In genomic region chr6:84756466-84756865, GRCh38 we compare ENCODE assay signal across 28 cellular contexts. TPM values are rescaled to one million over a fixed set of nuclear protein-coding genes. Genes with fewer than 3 reads are reported as not detected.
"Had no signal": no experiment of that assay in that cellular context is flagged by ENCODE, and none has a peak within 500 bp of the region (broad histone marks: within the 10 kb centered on the region; RNA-seq: fewer than 3 reads in every experiment).

No MANE protein-coding gene starts in this region.

- H3K9ac ChIP-seq: neural progenitor cell had no signal

- H3K9me3 Mint-ChIP-seq: activated naive CD4-positive, alpha-beta T cell treated with anti-CD3 and anti-CD28 coated beads, Interleukin-2, amount 50 U/mL, for 72 hours; activated T-cell treated with anti-CD3 and anti-CD28 coated beads, Interleukin-2, amount 50 U/mL, for 24 hours; activated T-helper 17 cell treated with anti-CD3 and anti-CD28 coated beads, Interleukin-2, amount 50 U/mL, for 72 hours; endodermal cell; mesothelial cell of epicardium; naive thymus-derived CD8-positive, alpha-beta T cell; neural progenitor cell; WTC11 had no signal

- H3K4me1 Mint-ChIP-seq: activated CD4-positive, alpha-beta T cell treated with anti-CD3 and anti-CD28 coated beads for 36 hours; activated T-helper 17 cell treated with anti-CD3 and anti-CD28 coated beads, Interleukin-2, amount 50 U/mL, for 72 hours; endodermal cell; mesothelial cell of epicardium; naive thymus-derived CD8-positive, alpha-beta T cell; neural progenitor cell; WTC11 had no signal

- H3K27ac Mint-ChIP-seq: activated CD4-positive, alpha-beta T cell treated with anti-CD3 and anti-CD28 coated beads for 36 hours; activated naive CD4-positive, alpha-beta T cell treated with anti-CD3 and anti-CD28 coated beads, Interleukin-2, amount 50 U/mL, for 72 hours; activated T-cell treated with anti-CD3 and anti-CD28 coated beads, Interleukin-2, amount 50 U/mL, for 24 hours; activated T-helper 17 cell treated with anti-CD3 and anti-CD28 coated beads, Interleukin-2, amount 50 U/mL, for 72 hours; endodermal cell; mesothelial cell of epicardium; naive thymus-derived CD8-positive, alpha-beta T cell; neural progenitor cell; progenitor cell of endocrine pancreas; WTC11 had no signal

- ATAC-seq: activated CD4-positive, alpha-beta T cell treated with anti-CD3 and anti-CD28 coated beads for 36 hours; activated naive CD4-positive, alpha-beta T cell treated with anti-CD3 and anti-CD28 coated beads, Interleukin-2, amount 50 U/mL, for 72 hours; activated T-helper 17 cell treated with anti-CD3 and anti-CD28 coated beads, Interleukin-2, amount 50 U/mL, for 72 hours; heart right ventricle; left colon; lower lobe of right lung; naive thymus-derived CD8-positive, alpha-beta T cell; stimulated activated naive CD8-positive, alpha-beta T cell treated with anti-CD3 and anti-CD28 coated beads, Interleukin-15, Interleukin-2, amounts not matched to agents 100 U/mL and 50 U/mL, for 24 hours; WTC11 had no signal

- H3K9me3 ChIP-seq: heart right ventricle, lower lobe of right lung, tibial nerve had no signal

- H3K4me1 ChIP-seq: lower lobe of right lung, neural progenitor cell had no signal

- H3K36me3 Mint-ChIP-seq: activated naive CD4-positive, alpha-beta T cell treated with anti-CD3 and anti-CD28 coated beads, Interleukin-2, amount 50 U/mL, for 72 hours; mesothelial cell of epicardium; naive thymus-derived CD8-positive, alpha-beta T cell; neural progenitor cell; WTC11 had no signal

- H2AFZ ChIP-seq: neural progenitor cell had no signal

- H3K4me3 ChIP-seq: lower lobe of right lung, neural progenitor cell, tibial nerve had no signal

- FAIRE-seq: keratinocyte, urothelium cell line had no signal

- H3K4me2 ChIP-seq: neural progenitor cell had no signal

- H3K36me3 ChIP-seq: lower lobe of right lung, neural progenitor cell, tibial nerve had no signal

- DNase-seq: activated CD4-positive, alpha-beta T cell treated with anti-CD3 and anti-CD28 coated beads for 36 hours; activated CD4-positive, alpha-beta T cell treated with anti-CD3 and anti-CD28 coated beads, Interleukin-2, amount 50 U/mL, for 4 hours; activated CD8-positive, alpha-beta memory T cell treated with anti-CD3 and anti-CD28 coated beads for 24 hours; activated CD8-positive, alpha-beta memory T cell treated with anti-CD3 and anti-CD28 coated beads, Interleukin-2, amount 50 U/mL, for 4 hours; activated T-cell treated with anti-CD3 and anti-CD28 coated beads, Interleukin-2, amount 50 U/mL, for 24 hours; cerebellar nuclear complex; cortex of kidney; endodermal cell; foreskin fibroblast; heart right ventricle; left colon; lower lobe of right lung; naive thymus-derived CD8-positive, alpha-beta T cell; stimulated activated CD4-positive, alpha-beta T cell treated with anti-CD3 and anti-CD28 coated beads, Interleukin-12 subunit alpha, Interleukin-12 subunit beta, amount 100 ng/mL, for 4 hours; stimulated activated CD4-positive, alpha-beta T cell treated with anti-CD3 and anti-CD28 coated beads, Interleukin-4, amount 100 ng/mL, for 4 hours; stimulated activated naive CD8-positive, alpha-beta T cell treated with anti-CD3 and anti-CD28 coated beads, Interleukin-15, Interleukin-2, amounts not matched to agents 100 U/mL and 50 U/mL, for 24 hours; T1000 had no signal

- H3K27ac ChIP-seq: epithelial cell of prostate, heart right ventricle, lower lobe of right lung, neural progenitor cell had no signal

- H3K4me3 Mint-ChIP-seq: activated CD4-positive, alpha-beta T cell treated with anti-CD3 and anti-CD28 coated beads for 36 hours; activated T-cell treated with anti-CD3 and anti-CD28 coated beads, Interleukin-2, amount 50 U/mL, for 24 hours; activated T-helper 17 cell treated with anti-CD3 and anti-CD28 coated beads, Interleukin-2, amount 50 U/mL, for 72 hours; endodermal cell; mesothelial cell of epicardium; naive thymus-derived CD8-positive, alpha-beta T cell; neural progenitor cell; WTC11 had no signal

RNA-seq across cellular contexts. Expression of gene TBX18, which starts 7.9 kb away (rescaled TPM):
- total RNA-seq: activated CD4-positive, alpha-beta T cell treated with anti-CD3 and anti-CD28 coated beads for 36 hours; activated naive CD4-positive, alpha-beta T cell treated with anti-CD3 and anti-CD28 coated beads, Interleukin-2, amount 50 U/mL, for 72 hours; activated T-helper 17 cell treated with anti-CD3 and anti-CD28 coated beads, Interleukin-2, amount 50 U/mL, for 72 hours; naive thymus-derived CD8-positive, alpha-beta T cell; T-helper 1 cell treated with Interleukin-12 subunit alpha and Interleukin-12 subunit beta and Interleukin-4 antibody, amounts not matched to agents 30 ng/mL and 1 ng/mL, for 36 hours had no signal
- polyA plus RNA-seq: naive thymus-derived CD8-positive, alpha-beta T cell had no signal
